8 cellular contexts compared by ENCODE assay signal in genomic region chr2:47072018-47072691, GRCh38.
DNase-seq lines count a peak whose midpoint lies in the region; ATAC-seq and TF ChIP-seq lines count a peak whose summit lies in the region.

No MANE protein-coding gene starts in this region.

- no peaks in the 10 kb centered on the region for H3K9me3 ChIP-seq in mesodermal cell (ENCODE audit: control insufficient read depth, low read length)
- H3K9me3 ChIP-seq in tibial nerve, result no peaks in the 10 kb centered on the region

- no peak for ATAC-seq in HG02852 (IDR thresholded peaks at IDR 0.05; ENCODE audit: unreplicated experiment)

- TF ChIP-seq EP300 in tibial nerve (IDR thresholded peaks at IDR 0.05), result peak in 1 of 2 donors; percentile 77

- H3K4me3 ChIP-seq in mesodermal cell (ENCODE audit: extremely low read depth, insufficient read depth, low read length, poor library complexity, severe bottlenecking), result no peak overlapping the region
- H3K4me3 ChIP-seq in tibial nerve, result no peak overlapping the region

- DNase-seq in DMS 273 treated with DMSO at 0.1 percent for 48 hours (lab: John Stamatoyannopoulos, UW) (peak; percentile 73), NCI-H226 (peak; percentile 92), tibial nerve (ENCODE audit: low spot score in 2 of 2) (peak; percentile 82 to 88), NK-92 (lab: John Stamatoyannopoulos, UW; ENCODE audit: unreplicated experiment) (no peak), SHP77 (lab: John Stamatoyannopoulos, UW) (no peak)

- peak overlapping the region; percentile 96 for H3K27ac ChIP-seq in cingulate gyrus (ENCODE audit: low read depth, low read length)
- peak overlapping the region; percentile 49 for H3K27ac ChIP-seq in mesodermal cell (ENCODE audit: low read depth, low read length, severe bottlenecking)
- H3K27ac ChIP-seq in tibial nerve, result peak overlapping the region; percentile 78 to 96 (median 86)

- H3K4me1 ChIP-seq in mesodermal cell (ENCODE audit: control insufficient read depth, insufficient read depth, low read length, poor library complexity, severe bottlenecking), result peaks cover 66% of the 10 kb centered on the region
- peaks cover 15 to 100% (median 89%) of the 10 kb centered on the region in 4 donors for H3K4me1 ChIP-seq in tibial nerve

- H3K36me3 ChIP-seq in mesodermal cell (ENCODE audit: control insufficient read depth, insufficient read depth, low read length), result peaks cover 25% of the 10 kb centered on the region
- peaks cover 0 to 7% (median 0%) of the 10 kb centered on the region in 3 donors for H3K36me3 ChIP-seq in tibial nerve

- no peak for TF ChIP-seq POLR2A in tibial nerve (IDR thresholded peaks at IDR 0.05)

- 92 to 94% methylated on average over 23 to 24 of the region's 28 CpGs for WGBS in mesodermal cell (ENCODE audit: insufficient coverage in 2 of 2), 2 experiments
- 24 to 34% methylated on average over 24 to 27 of the region's 28 CpGs for WGBS in tibial nerve, 2 donors

- no peaks in the 10 kb centered on the region for H3K27me3 ChIP-seq in tibial nerve

- peak in 3 of 5 experiments; percentile 23 to 65 (median 63) for TF ChIP-seq CTCF in tibial nerve (IDR thresholded peaks at IDR 0.05)

Comparison
In these comparisons a context has a peak if more than half of its experiments do, and no peak if none do; other contexts are left out.
1. DNase-seq: peak in DMS 273 treated with DMSO at 0.1 percent for 48 hours (single experiment), NCI-H226 (single experiment) and tibial nerve (2 of 2); none in NK-92 (single experiment) and SHP77 (0 of 2).
2. Peak in every context shown above with its lines, with median percentiles within 50 percentile points of each other: H3K27ac ChIP-seq.